In genomic region chr7:27160147-27160545, GRCh38 we compare ENCODE assay signal across 1 cellular context.
TF ChIP-seq lines count a peak whose summit lies in the region.

No MANE protein-coding gene starts in this region.

TF ChIP-seq in endothelial cell of umbilical vein, 7 proteins besides CTCF, POLR2A, EP300 and RAD21:
- TF ChIP-seq GATA2 (IDR thresholded peaks at IDR 0.05; ENCODE audit: insufficient read depth, insufficient read length, low read depth, low read length), result no peak
